Comparison of ENCODE assay signal across 2 cellular contexts in the genomic region with DNA sequence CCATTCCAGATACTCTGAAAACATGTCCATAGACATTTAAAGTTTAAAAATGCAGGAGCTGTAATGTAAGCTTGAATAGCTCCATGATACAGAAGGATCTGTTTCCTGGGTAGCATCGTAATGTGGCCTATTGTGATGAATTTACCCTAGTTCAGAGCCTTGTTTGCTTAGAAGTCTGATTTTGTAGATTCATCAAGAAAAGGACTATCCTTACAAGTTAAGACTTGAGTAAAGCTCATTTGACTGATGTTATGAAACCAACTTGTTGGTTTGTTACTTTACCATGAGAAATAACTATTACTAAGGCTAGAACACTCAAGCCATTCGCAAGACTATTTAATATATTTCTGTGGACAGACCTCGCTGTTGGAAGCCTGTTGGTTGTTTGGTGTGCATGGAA.
TF ChIP-seq lines count a peak whose summit lies in the region.

No MANE protein-coding gene starts in this region.

TF ChIP-seq in GM23338, 12 proteins besides CTCF, POLR2A, EP300 and RAD21 (continued from another document):
- TF ChIP-seq, protein P1, sequence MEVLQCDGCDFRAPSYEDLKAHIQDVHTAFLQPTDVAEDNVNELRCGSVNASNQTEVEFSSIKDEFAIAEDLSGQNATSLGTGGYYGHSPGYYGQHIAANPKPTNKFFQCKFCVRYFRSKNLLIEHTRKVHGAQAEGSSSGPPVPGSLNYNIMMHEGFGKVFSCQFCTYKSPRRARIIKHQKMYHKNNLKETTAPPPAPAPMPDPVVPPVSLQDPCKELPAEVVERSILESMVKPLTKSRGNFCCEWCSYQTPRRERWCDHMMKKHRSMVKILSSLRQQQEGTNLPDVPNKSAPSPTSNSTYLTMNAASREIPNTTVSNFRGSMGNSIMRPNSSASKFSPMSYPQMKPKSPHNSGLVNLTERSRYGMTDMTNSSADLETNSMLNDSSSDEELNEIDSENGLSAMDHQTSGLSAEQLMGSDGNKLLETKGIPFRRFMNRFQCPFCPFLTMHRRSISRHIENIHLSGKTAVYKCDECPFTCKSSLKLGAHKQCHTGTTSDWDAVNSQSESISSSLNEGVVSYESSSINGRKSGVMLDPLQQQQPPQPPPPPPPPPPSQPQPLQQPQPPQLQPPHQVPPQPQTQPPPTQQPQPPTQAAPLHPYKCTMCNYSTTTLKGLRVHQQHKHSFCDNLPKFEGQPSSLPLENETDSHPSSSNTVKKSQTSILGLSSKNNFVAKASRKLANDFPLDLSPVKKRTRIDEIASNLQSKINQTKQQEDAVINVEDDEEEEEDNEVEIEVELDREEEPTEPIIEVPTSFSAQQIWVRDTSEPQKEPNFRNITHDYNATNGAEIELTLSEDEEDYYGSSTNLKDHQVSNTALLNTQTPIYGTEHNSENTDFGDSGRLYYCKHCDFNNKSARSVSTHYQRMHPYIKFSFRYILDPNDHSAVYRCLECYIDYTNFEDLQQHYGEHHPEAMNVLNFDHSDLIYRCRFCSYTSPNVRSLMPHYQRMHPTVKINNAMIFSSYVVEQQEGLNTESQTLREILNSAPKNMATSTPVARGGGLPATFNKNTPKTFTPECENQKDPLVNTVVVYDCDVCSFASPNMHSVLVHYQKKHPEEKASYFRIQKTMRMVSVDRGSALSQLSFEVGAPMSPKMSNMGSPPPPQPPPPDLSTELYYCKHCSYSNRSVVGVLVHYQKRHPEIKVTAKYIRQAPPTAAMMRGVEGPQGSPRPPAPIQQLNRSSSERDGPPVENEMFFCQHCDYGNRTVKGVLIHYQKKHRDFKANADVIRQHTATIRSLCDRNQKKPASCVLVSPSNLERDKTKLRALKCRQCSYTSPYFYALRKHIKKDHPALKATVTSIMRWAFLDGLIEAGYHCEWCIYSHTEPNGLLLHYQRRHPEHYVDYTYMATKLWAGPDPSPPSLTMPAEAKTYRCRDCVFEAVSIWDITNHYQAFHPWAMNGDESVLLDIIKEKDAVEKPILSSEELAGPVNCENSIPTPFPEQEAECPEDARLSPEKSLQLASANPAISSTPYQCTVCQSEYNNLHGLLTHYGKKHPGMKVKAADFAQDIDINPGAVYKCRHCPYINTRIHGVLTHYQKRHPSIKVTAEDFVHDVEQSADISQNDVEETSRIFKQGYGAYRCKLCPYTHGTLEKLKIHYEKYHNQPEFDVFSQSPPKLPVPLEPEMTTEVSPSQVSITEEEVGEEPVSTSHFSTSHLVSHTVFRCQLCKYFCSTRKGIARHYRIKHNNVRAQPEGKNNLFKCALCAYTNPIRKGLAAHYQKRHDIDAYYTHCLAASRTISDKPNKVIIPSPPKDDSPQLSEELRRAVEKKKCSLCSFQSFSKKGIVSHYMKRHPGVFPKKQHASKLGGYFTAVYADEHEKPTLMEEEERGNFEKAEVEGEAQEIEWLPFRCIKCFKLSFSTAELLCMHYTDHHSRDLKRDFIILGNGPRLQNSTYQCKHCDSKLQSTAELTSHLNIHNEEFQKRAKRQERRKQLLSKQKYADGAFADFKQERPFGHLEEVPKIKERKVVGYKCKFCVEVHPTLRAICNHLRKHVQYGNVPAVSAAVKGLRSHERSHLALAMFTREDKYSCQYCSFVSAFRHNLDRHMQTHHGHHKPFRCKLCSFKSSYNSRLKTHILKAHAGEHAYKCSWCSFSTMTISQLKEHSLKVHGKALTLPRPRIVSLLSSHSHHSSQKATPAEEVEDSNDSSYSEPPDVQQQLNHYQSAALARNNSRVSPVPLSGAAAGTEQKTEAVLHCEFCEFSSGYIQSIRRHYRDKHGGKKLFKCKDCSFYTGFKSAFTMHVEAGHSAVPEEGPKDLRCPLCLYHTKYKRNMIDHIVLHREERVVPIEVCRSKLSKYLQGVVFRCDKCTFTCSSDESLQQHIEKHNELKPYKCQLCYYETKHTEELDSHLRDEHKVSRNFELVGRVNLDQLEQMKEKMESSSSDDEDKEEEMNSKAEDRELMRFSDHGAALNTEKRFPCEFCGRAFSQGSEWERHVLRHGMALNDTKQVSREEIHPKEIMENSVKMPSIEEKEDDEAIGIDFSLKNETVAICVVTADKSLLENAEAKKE (CRISPR knock-in tag; IDR thresholded peaks at IDR 0.05), result no peak
- TF ChIP-seq ZNF331 (CRISPR knock-in tag; IDR thresholded peaks at IDR 0.05; ENCODE audit: low read depth), result no peak
- TF ChIP-seq, protein P2, sequence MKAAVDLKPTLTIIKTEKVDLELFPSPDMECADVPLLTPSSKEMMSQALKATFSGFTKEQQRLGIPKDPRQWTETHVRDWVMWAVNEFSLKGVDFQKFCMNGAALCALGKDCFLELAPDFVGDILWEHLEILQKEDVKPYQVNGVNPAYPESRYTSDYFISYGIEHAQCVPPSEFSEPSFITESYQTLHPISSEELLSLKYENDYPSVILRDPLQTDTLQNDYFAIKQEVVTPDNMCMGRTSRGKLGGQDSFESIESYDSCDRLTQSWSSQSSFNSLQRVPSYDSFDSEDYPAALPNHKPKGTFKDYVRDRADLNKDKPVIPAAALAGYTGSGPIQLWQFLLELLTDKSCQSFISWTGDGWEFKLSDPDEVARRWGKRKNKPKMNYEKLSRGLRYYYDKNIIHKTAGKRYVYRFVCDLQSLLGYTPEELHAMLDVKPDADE (IDR thresholded peaks at IDR 0.05), result no peak
- no peak for TF ChIP-seq POLR2AphosphoS5 (IDR thresholded peaks at IDR 0.05; ENCODE audit: low read depth)
- no peak for TF ChIP-seq JUNB (IDR thresholded peaks at IDR 0.05; ENCODE audit: unreplicated experiment)
- TF ChIP-seq CREB1 (CRISPR knock-in tag; IDR thresholded peaks at IDR 0.05; ENCODE audit: low read depth), result no peak

TF ChIP-seq in WTC11, 78 proteins besides CTCF, POLR2A, EP300 and RAD21 (continued from another document):
- TF ChIP-seq, protein P3, sequence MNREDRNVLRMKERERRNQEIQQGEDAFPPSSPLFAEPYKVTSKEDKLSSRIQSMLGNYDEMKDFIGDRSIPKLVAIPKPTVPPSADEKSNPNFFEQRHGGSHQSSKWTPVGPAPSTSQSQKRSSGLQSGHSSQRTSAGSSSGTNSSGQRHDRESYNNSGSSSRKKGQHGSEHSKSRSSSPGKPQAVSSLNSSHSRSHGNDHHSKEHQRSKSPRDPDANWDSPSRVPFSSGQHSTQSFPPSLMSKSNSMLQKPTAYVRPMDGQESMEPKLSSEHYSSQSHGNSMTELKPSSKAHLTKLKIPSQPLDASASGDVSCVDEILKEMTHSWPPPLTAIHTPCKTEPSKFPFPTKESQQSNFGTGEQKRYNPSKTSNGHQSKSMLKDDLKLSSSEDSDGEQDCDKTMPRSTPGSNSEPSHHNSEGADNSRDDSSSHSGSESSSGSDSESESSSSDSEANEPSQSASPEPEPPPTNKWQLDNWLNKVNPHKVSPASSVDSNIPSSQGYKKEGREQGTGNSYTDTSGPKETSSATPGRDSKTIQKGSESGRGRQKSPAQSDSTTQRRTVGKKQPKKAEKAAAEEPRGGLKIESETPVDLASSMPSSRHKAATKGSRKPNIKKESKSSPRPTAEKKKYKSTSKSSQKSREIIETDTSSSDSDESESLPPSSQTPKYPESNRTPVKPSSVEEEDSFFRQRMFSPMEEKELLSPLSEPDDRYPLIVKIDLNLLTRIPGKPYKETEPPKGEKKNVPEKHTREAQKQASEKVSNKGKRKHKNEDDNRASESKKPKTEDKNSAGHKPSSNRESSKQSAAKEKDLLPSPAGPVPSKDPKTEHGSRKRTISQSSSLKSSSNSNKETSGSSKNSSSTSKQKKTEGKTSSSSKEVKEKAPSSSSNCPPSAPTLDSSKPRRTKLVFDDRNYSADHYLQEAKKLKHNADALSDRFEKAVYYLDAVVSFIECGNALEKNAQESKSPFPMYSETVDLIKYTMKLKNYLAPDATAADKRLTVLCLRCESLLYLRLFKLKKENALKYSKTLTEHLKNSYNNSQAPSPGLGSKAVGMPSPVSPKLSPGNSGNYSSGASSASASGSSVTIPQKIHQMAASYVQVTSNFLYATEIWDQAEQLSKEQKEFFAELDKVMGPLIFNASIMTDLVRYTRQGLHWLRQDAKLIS (CRISPR knock-in tag; IDR thresholded peaks at IDR 0.05; ENCODE audit: borderline replicate concordance), result no peak
- TF ChIP-seq ESRRA (CRISPR knock-in tag; IDR thresholded peaks at IDR 0.05; ENCODE audit: borderline replicate concordance) (no peak), CBFB (CRISPR knock-in tag; IDR thresholded peaks at IDR 0.05; ENCODE audit: low read depth) (no peak), ZNF121 (CRISPR knock-in tag; IDR thresholded peaks at IDR 0.05) (no peak), GTF2I (CRISPR knock-in tag; conservative IDR thresholded peaks at IDR 0.05) (no peak), SMAD4 (CRISPR knock-in tag; IDR thresholded peaks at IDR 0.05) (no peak), ZNF423 (CRISPR knock-in tag; IDR thresholded peaks at IDR 0.05) (no peak), MXD4 (CRISPR knock-in tag; IDR thresholded peaks at IDR 0.05; ENCODE audit: borderline replicate concordance) (no peak), ZBTB21 (CRISPR knock-in tag; IDR thresholded peaks at IDR 0.05; ENCODE audit: borderline replicate concordance) (no peak)
- TF ChIP-seq, protein P4, sequence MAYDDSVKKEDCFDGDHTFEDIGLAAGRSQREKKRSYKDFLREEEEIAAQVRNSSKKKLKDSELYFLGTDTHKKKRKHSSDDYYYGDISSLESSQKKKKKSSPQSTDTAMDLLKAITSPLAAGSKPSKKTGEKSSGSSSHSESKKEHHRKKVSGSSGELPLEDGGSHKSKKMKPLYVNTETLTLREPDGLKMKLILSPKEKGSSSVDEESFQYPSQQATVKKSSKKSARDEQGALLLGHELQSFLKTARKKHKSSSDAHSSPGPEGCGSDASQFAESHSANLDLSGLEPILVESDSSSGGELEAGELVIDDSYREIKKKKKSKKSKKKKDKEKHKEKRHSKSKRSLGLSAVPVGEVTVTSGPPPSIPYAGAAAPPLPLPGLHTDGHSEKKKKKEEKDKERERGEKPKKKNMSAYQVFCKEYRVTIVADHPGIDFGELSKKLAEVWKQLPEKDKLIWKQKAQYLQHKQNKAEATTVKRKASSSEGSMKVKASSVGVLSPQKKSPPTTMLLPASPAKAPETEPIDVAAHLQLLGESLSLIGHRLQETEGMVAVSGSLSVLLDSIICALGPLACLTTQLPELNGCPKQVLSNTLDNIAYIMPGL (CRISPR knock-in tag; IDR thresholded peaks at IDR 0.05), result no peak
- TF ChIP-seq, protein P5, sequence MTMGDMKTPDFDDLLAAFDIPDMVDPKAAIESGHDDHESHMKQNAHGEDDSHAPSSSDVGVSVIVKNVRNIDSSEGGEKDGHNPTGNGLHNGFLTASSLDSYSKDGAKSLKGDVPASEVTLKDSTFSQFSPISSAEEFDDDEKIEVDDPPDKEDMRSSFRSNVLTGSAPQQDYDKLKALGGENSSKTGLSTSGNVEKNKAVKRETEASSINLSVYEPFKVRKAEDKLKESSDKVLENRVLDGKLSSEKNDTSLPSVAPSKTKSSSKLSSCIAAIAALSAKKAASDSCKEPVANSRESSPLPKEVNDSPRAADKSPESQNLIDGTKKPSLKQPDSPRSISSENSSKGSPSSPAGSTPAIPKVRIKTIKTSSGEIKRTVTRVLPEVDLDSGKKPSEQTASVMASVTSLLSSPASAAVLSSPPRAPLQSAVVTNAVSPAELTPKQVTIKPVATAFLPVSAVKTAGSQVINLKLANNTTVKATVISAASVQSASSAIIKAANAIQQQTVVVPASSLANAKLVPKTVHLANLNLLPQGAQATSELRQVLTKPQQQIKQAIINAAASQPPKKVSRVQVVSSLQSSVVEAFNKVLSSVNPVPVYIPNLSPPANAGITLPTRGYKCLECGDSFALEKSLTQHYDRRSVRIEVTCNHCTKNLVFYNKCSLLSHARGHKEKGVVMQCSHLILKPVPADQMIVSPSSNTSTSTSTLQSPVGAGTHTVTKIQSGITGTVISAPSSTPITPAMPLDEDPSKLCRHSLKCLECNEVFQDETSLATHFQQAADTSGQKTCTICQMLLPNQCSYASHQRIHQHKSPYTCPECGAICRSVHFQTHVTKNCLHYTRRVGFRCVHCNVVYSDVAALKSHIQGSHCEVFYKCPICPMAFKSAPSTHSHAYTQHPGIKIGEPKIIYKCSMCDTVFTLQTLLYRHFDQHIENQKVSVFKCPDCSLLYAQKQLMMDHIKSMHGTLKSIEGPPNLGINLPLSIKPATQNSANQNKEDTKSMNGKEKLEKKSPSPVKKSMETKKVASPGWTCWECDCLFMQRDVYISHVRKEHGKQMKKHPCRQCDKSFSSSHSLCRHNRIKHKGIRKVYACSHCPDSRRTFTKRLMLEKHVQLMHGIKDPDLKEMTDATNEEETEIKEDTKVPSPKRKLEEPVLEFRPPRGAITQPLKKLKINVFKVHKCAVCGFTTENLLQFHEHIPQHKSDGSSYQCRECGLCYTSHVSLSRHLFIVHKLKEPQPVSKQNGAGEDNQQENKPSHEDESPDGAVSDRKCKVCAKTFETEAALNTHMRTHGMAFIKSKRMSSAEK (CRISPR knock-in tag; IDR thresholded peaks at IDR 0.05; ENCODE audit: borderline replicate concordance), result no peak
- TF ChIP-seq, protein P6, sequence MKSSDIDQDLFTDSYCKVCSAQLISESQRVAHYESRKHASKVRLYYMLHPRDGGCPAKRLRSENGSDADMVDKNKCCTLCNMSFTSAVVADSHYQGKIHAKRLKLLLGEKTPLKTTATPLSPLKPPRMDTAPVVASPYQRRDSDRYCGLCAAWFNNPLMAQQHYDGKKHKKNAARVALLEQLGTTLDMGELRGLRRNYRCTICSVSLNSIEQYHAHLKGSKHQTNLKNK (CRISPR knock-in tag; IDR thresholded peaks at IDR 0.05), result no peak
